8 cellular contexts compared by ENCODE assay signal in the genomic region with DNA sequence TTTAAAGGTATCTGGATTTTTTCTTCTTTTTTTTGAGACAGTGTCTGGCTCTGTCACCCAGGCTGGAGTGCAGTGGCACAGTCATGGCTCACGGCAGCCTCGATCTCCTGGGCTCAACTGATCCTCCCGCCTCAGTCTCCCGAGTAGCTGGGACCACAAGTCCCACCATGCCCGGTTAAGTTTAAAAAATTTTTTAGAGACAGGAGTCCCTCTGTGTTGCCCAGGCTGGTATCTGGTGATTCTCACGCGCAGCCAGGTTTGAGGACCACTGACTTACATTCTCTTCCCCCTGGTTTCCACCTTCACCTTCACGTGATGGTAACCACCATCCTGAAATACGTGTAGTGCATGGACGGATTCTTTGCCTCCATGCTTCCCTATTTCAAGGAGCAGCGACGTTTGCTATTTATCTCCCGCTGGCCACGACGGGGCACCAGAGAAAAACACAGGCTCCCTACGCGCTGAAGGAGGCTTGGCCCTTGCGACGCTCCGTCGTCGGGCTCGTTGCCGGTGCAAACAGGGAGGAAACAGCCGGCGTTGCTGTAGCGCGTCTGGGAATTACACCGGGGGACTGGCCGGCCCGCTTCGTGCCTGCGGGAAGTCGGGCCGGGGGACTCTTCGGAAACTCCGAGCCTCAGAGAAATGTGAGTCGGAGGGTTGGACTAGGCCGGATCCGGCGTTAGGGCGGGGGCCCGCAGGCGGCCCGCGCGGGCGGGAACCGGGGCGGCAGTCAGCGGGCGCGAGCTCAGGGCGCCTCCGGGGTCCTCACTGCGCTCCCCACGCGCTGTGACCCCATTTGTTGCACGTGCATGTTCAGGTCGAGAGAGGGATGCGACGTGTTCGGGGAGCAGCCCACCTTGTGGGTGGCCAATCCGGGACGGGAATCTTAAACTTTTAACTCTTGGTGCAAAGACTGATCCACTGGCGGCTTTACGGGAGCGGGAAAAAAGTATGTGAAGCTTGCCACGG.
DNase-seq lines count a peak whose midpoint lies in the region; ATAC-seq and TF ChIP-seq lines count a peak whose summit lies in the region.

A gene with protein sequence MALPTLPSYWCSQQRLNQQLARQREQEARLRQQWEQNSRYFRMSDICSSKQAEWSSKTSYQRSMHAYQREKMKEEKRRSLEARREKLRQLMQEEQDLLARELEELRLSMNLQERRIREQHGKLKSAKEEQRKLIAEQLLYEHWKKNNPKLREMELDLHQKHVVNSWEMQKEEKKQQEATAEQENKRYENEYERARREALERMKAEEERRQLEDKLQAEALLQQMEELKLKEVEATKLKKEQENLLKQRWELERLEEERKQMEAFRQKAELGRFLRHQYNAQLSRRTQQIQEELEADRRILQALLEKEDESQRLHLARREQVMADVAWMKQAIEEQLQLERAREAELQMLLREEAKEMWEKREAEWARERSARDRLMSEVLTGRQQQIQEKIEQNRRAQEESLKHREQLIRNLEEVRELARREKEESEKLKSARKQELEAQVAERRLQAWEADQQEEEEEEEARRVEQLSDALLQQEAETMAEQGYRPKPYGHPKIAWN (plus strand): TSS at position 492 of the 969 bp plus-strand sequence. CDS start 2,753 bp downstream, outside the sequence.

- peak; percentile 91 for DNase-seq in GM12865 (ENCODE audit: low read depth)
- peak; percentile 68 for DNase-seq in NCI-H2029 (lab: John Stamatoyannopoulos, UW)
- peak; percentile 61 for DNase-seq in T-helper 9 cell
- peak; percentile 95 for DNase-seq in astrocyte of the hippocampus (ENCODE audit: low read depth, low spot score)
- DNase-seq in hippocampal formation (lab: John Stamatoyannopoulos, UW): peak; percentile 84 to 89
- DNase-seq in retina: peak; percentile 93

- no peak for TF ChIP-seq CTCF in GM12865 (IDR thresholded peaks at IDR 0.05; ENCODE audit: insufficient read depth, low read depth, low read length, missing control alignments)

- peak within 1 kb of the TSS; percentile 64 for H3K4me3 ChIP-seq in GM12865 (ENCODE audit: low read depth, low read length)

- peak; percentile 67 for ATAC-seq in HG02852 (IDR thresholded peaks at IDR 0.05; ENCODE audit: unreplicated experiment)
- no peak for ATAC-seq in GM18873 (IDR thresholded peaks at IDR 0.05; ENCODE audit: low FRiP score, unreplicated experiment)
